Comparison of ENCODE assay signal across 18 cellular contexts in the genomic region with DNA sequence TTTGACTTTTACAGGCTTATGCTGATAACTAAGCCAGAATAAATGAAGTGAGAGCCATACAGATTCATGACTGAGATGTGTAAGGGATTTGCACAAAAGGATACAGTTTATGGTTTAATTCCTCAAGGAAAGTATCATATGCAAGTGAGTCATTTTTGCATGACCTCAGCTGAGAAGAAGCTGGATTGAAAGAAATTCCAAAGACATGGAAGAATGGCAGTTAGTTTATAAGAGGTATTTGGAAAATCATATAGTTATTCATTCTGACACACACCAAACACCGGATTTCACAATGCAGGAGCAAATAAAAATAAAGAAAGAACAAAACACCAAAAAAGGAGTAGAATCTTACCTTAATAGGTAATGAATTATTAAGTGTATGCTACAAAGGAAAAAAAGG.
A peak's percentile ranks its signal among the peaks of the same experiment; 100 is the strongest.
DNase-seq lines count a peak whose midpoint lies in the region; ATAC-seq and TF ChIP-seq lines count a peak whose summit lies in the region.
"Had no signal": no experiment of that assay in that cellular context is flagged by ENCODE, and none has a peak within 500 bp of the region (broad histone marks: within the 10 kb centered on the region; RNA-seq: fewer than 3 reads in every experiment).

No MANE protein-coding gene starts in this region.

- H3K4me1 ChIP-seq in osteoblast (ENCODE audit: insufficient read depth, low read length): peaks cover 38% of the 10 kb centered on the region

- H3K79me2 ChIP-seq in osteoblast (ENCODE audit: insufficient read depth, low read length): no peaks in the 10 kb centered on the region

- H3K27ac ChIP-seq in osteoblast (ENCODE audit: low read depth, low read length): peak overlapping the region; percentile 71
- H3K27ac ChIP-seq: WERI-Rb-1 had no signal

- peak; percentile 58 for DNase-seq in Caki2 (ENCODE audit: low read depth)
- DNase-seq in RPMI7951 (ENCODE audit: low read depth): peak; percentile 76
- peak; percentile 90 for DNase-seq in epithelial cell of esophagus (ENCODE audit: low read depth)
- DNase-seq in osteoblast (ENCODE audit: insufficient read length, low spot score, missing footprints): no peak
- DNase-seq in T-helper 2 cell: no peak
- DNase-seq in stimulated activated CD4-positive, alpha-beta T cell treated with anti-CD3 and anti-CD28 coated beads, Interleukin-15, amount 100 ng/mL, for 24 hours: no peak
- DNase-seq: activated T-cell treated with anti-CD3 and anti-CD28 coated beads, Interleukin-2, amount 50 U/mL, for 24 hours; CD4-positive, alpha-beta T cell; erythroblast; immature natural killer cell; NCI-H1417; NCI-H510A; nephron progenitor cell; WERI-Rb-1 had no signal

- no peaks in the 10 kb centered on the region for H3K27me3 ChIP-seq in osteoblast (ENCODE audit: insufficient read depth, low read length)

- no peaks in the 10 kb centered on the region for H3K36me3 ChIP-seq in osteoblast (ENCODE audit: insufficient read depth, low read length)
- H3K36me3 ChIP-seq: WERI-Rb-1 had no signal

- TF ChIP-seq CTCF in epithelial cell of esophagus (IDR thresholded peaks at IDR 0.05; ENCODE audit: insufficient read depth, low read depth, low read length, missing control alignments) (no peak), osteoblast (IDR thresholded peaks at IDR 0.05; ENCODE audit: extremely low read depth, low read depth, low read length) (no peak)

- H3K4me2 ChIP-seq in osteoblast (ENCODE audit: insufficient read depth, low read length): peak overlapping the region; percentile 46

- H3K4me3 ChIP-seq in epithelial cell of esophagus (ENCODE audit: low read length): no peak overlapping the region
- no peak overlapping the region for H3K4me3 ChIP-seq in osteoblast (ENCODE audit: insufficient read depth, low read length)

- H3K9me3 ChIP-seq in osteoblast (ENCODE audit: low read depth, low read length): no peaks in the 10 kb centered on the region

- in situ Hi-C loops in Caki2 (cut with HindIII; ENCODE audit: low pct_unique_long_range_greater_than_20kb, low sequenced_read_pairs): no loop called here

- no peaks in the 10 kb centered on the region for H4K20me1 ChIP-seq in osteoblast (ENCODE audit: insufficient read depth, low read length)

- ATAC-seq in HG02678 (IDR thresholded peaks at IDR 0.05; ENCODE audit: unreplicated experiment) (no peak), HG03097 (IDR thresholded peaks at IDR 0.05; ENCODE audit: low FRiP score, unreplicated experiment) (no peak)
- ATAC-seq: Right ventricle myocardium inferior; stimulated activated effector memory CD8-positive, alpha-beta T cell treated with anti-CD3 and anti-CD28 coated beads, Interleukin-12 subunit alpha, Interleukin-12 subunit beta, amount 100 ng/mL, for 72 hours had no signal

- no peak overlapping the region for H2AFZ ChIP-seq in osteoblast (ENCODE audit: low read length)

Comparison
In these comparisons a context has a peak if more than half of its experiments do, and no peak if none do; other contexts are left out.
1. DNase-seq: peak in Caki2 (single experiment), RPMI7951 (single experiment) and epithelial cell of esophagus (single experiment); none in osteoblast (single experiment), T-helper 2 cell (0 of 5) and stimulated activated CD4-positive, alpha-beta T cell treated with anti-CD3 and anti-CD28 coated beads, Interleukin-15, amount 100 ng/mL, for 24 hours (single experiment).